1 cellular context compared by ENCODE assay signal in genomic region chr12:120254809-120255208, GRCh38.
TF ChIP-seq lines count a peak whose summit lies in the region.

No MANE protein-coding gene starts in this region.

TF ChIP-seq in GM23338, 12 proteins besides CTCF, POLR2A, EP300 and RAD21 (continued from another document):
- no peak for TF ChIP-seq ZNF462 (CRISPR knock-in tag; IDR thresholded peaks at IDR 0.05)
- no peak for TF ChIP-seq EZH2phosphoT487 (IDR thresholded peaks at IDR 0.05; ENCODE audit: unreplicated experiment)
- TF ChIP-seq CREB1 (CRISPR knock-in tag; IDR thresholded peaks at IDR 0.05; ENCODE audit: low read depth): no peak
- no peak for TF ChIP-seq POLR2AphosphoS5 (IDR thresholded peaks at IDR 0.05; ENCODE audit: low read depth)
